Comparison of ENCODE assay signal across 10 cellular contexts in genomic region chr11:61297741-61298140, GRCh38. TPM values are rescaled to one million over a fixed set of nuclear protein-coding genes. Genes with fewer than 3 reads are reported as not detected.
DNase-seq lines count a peak whose midpoint lies in the region; ATAC-seq and TF ChIP-seq lines count a peak whose summit lies in the region.
"Had no signal": no experiment of that assay in that cellular context is flagged by ENCODE, and none has a peak within 500 bp of the region (broad histone marks: within the 10 kb centered on the region; RNA-seq: fewer than 3 reads in every experiment).

No MANE protein-coding gene starts in this region.

- no peak for TF ChIP-seq CTCF in HEK293 (tag by site-specific recombination; IDR thresholded peaks at IDR 0.05)
- TF ChIP-seq CTCF in brain (conservative IDR thresholded peaks at IDR 0.05) = no peak
- TF ChIP-seq CTCF in left lung (IDR thresholded peaks at IDR 0.05) = no peak

- DNase-seq in left lung (peak in 1 of 2 donors; percentile 49), NCI-H524 treated with DMSO at 0.1 percent for 48 hours (lab: John Stamatoyannopoulos, UW) (no peak), retina (no peak)

- no peaks in the 10 kb centered on the region for H3K27me3 ChIP-seq in ACC112 (ENCODE audit: insufficient read depth, low read length)
- peaks cover 5 to 38% of the 10 kb centered on the region in 2 donors for H3K27me3 ChIP-seq in left lung
- H3K27me3 ChIP-seq: SJCRH30 had no signal

- CTCF ChIA-PET in HEK293 (lab: Yijun Ruan, JAX) = interaction anchor here (0.7 to 1.5 kb wide), 3 partner anchors 9 to 39 kb away, joined by 3 read pairs; no protein-coding TSS in a partner anchor

- H3K9me3 Mint-ChIP-seq in brain = no peaks in the 10 kb centered on the region
- H3K9me3 Mint-ChIP-seq: memory B cell had no signal

- H3K27ac ChIP-seq in ACC112 (ENCODE audit: low read depth, low read length) = peak overlapping the region; percentile 84
- H3K27ac ChIP-seq in HEK293 (ENCODE audit: extremely low read depth, low read depth, low read length) = peak overlapping the region; percentile 25; the same call in 1 of the 2 replicates
- H3K27ac ChIP-seq in left lung = no peak overlapping the region
- H3K27ac ChIP-seq: SJCRH30 had no signal

- peaks cover 3% of the 10 kb centered on the region for H3K27me3 Mint-ChIP-seq in brain

- H3K4me1 ChIP-seq in ACC112 (ENCODE audit: control insufficient read depth, insufficient read depth, low read length, unreplicated experiment) = peaks cover 32% of the 10 kb centered on the region
- no peaks in the 10 kb centered on the region; the same call in 1 of the 2 replicates for H3K4me1 ChIP-seq in HEK293 (ENCODE audit: control insufficient read depth, insufficient read depth, low read length)
- H3K4me1 ChIP-seq in left lung = peaks cover 16 to 42% of the 10 kb centered on the region in 2 donors
- H3K4me1 ChIP-seq: SJCRH30 had no signal

- peaks cover 36% of the 10 kb centered on the region for H3K4me1 Mint-ChIP-seq in brain

- POLR2A ChIA-PET in HEK293 (lab: Yijun Ruan, JAX) = interaction anchor here (0.6 kb wide), 1 partner anchor 36 kb away, joined by 3 read pairs; no protein-coding TSS in a partner anchor

- no peaks in the 10 kb centered on the region for H3K9me3 ChIP-seq in HEK293 (ENCODE audit: control insufficient read depth, insufficient read depth, low read depth, low read length)
- no peaks in the 10 kb centered on the region for H3K9me3 ChIP-seq in left lung
- H3K9me3 ChIP-seq: SJCRH30 had no signal

- H3K36me3 ChIP-seq in ACC112 (ENCODE audit: insufficient read depth, low read length) (peaks cover 32% of the 10 kb centered on the region; the same call in 1 of the 2 replicates), HEK293 (ENCODE audit: control insufficient read depth in 2 of 2, insufficient read depth in 1 of 2, low read length in 2 of 2) (peaks cover 5 to 60% of the 10 kb centered on the region in 2 experiments; a peak in 2 of 3 replicates), left lung (peaks cover 0 to 55% of the 10 kb centered on the region in 2 donors)

- H2AFZ ChIP-seq in ACC112 (ENCODE audit: low read length, unreplicated experiment) = no peak overlapping the region

- H3K4me3 ChIP-seq in ACC112 (ENCODE audit: low read depth, low read length) = 0 out of 2 replicates have a peak overlapping the region, but pooled peaks have one; percentile 7
- H3K4me3 ChIP-seq in HEK293 (ENCODE audit: low read depth, low read length) = no peak overlapping the region
- no peak overlapping the region for H3K4me3 ChIP-seq in left lung
- H3K4me3 ChIP-seq: SJCRH30 had no signal

- H3K27ac Mint-ChIP-seq in brain = peak overlapping the region; percentile 33 to 94 (median 80)
- H3K27ac Mint-ChIP-seq: memory B cell had no signal

- intact Hi-C loops in left lung (cut with DNase I) = no loop called here

- H3K79me2 ChIP-seq in ACC112 (ENCODE audit: control insufficient read depth, insufficient read depth, low read length, unreplicated experiment) = no peaks in the 10 kb centered on the region

- ATAC-seq in left lung (peak; percentile 10), GM18511 (IDR thresholded peaks at IDR 0.05; ENCODE audit: unreplicated experiment) (no peak), GM19467 (IDR thresholded peaks at IDR 0.05; ENCODE audit: unreplicated experiment) (no peak)

- peak overlapping the region in 4 of 5 experiments; percentile 11 to 67 (median 25) for H3K4me3 Mint-ChIP-seq in brain
- H3K4me3 Mint-ChIP-seq: memory B cell had no signal

- H3K36me3 Mint-ChIP-seq in brain = peaks cover 45% of the 10 kb centered on the region

TF ChIP-seq in HEK293, 187 proteins besides CTCF, POLR2A, EP300 and RAD21 (continues in another document):
- TF ChIP-seq ZNF660 (tag by site-specific recombination; IDR thresholded peaks at IDR 0.05) = 0 out of 2 replicates have a peak, but pooled peaks have one; percentile 18
- no peak for TF ChIP-seq ZNF596 (tag by site-specific recombination; IDR thresholded peaks at IDR 0.05)
- peak; percentile 86 for TF ChIP-seq ZBTB48 (tag by site-specific recombination; IDR thresholded peaks at IDR 0.05)
- no peak for TF ChIP-seq REPIN1 (tag by site-specific recombination; IDR thresholded peaks at IDR 0.05; ENCODE audit: low read depth)
- no peak for TF ChIP-seq WT1 (tag by site-specific recombination; IDR thresholded peaks at IDR 0.05)
- TF ChIP-seq, protein P1, sequence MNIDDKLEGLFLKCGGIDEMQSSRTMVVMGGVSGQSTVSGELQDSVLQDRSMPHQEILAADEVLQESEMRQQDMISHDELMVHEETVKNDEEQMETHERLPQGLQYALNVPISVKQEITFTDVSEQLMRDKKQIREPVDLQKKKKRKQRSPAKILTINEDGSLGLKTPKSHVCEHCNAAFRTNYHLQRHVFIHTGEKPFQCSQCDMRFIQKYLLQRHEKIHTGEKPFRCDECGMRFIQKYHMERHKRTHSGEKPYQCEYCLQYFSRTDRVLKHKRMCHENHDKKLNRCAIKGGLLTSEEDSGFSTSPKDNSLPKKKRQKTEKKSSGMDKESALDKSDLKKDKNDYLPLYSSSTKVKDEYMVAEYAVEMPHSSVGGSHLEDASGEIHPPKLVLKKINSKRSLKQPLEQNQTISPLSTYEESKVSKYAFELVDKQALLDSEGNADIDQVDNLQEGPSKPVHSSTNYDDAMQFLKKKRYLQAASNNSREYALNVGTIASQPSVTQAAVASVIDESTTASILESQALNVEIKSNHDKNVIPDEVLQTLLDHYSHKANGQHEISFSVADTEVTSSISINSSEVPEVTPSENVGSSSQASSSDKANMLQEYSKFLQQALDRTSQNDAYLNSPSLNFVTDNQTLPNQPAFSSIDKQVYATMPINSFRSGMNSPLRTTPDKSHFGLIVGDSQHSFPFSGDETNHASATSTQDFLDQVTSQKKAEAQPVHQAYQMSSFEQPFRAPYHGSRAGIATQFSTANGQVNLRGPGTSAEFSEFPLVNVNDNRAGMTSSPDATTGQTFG (tag by site-specific recombination; IDR thresholded peaks at IDR 0.05; ENCODE audit: borderline replicate concordance) = no peak
- TF ChIP-seq ZFHX2 (tag by site-specific recombination; conservative IDR thresholded peaks at IDR 0.05) = peak; percentile 82
- no peak for TF ChIP-seq ZNF776 (tag by site-specific recombination; IDR thresholded peaks at IDR 0.05; ENCODE audit: borderline replicate concordance)
- no peak for TF ChIP-seq BCL11B (tag by site-specific recombination; IDR thresholded peaks at IDR 0.05; ENCODE audit: low read depth)
- 0 out of 2 replicates have a peak, but pooled peaks have one; percentile 20 for TF ChIP-seq ZBTB20 (tag by site-specific recombination; IDR thresholded peaks at IDR 0.05)
- TF ChIP-seq ZNF239 (tag by site-specific recombination; IDR thresholded peaks at IDR 0.05) = no peak
- TF ChIP-seq ZNF529 (tag by site-specific recombination; IDR thresholded peaks at IDR 0.05; ENCODE audit: insufficient replicate concordance) = no peak
- TF ChIP-seq ZNF146 (tag by site-specific recombination; IDR thresholded peaks at IDR 0.05) = no peak
- TF ChIP-seq, protein P2, sequence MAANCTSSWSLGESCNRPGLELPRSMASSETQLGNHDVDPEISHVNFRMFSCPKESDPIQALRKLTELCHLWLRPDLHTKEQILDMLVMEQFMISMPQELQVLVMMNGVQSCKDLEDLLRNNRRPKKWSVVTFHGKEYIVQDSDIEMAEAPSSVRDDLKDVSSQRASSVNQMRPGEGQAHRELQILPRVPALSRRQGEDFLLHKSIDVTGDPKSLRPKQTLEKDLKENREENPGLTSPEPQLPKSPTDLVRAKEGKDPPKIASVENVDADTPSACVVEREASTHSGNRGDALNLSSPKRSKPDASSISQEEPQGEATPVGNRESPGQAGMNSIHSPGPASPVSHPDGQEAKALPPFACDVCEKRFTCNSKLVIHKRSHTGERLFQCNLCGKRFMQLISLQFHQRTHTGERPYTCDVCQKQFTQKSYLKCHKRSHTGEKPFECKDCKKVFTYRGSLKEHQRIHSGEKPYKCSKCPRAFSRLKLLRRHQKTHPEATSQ (tag by site-specific recombination; IDR thresholded peaks at IDR 0.05) = no peak
- TF ChIP-seq, protein P3, sequence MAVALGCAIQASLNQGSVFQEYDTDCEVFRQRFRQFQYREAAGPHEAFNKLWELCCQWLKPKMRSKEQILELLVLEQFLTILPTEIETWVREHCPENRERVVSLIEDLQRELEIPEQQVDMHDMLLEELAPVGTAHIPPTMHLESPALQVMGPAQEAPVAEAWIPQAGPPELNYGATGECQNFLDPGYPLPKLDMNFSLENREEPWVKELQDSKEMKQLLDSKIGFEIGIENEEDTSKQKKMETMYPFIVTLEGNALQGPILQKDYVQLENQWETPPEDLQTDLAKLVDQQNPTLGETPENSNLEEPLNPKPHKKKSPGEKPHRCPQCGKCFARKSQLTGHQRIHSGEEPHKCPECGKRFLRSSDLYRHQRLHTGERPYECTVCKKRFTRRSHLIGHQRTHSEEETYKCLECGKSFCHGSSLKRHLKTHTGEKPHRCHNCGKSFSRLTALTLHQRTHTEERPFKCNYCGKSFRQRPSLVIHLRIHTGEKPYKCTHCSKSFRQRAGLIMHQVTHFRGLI (tag by site-specific recombination; IDR thresholded peaks at IDR 0.05) = no peak
- no peak for TF ChIP-seq ZNF692 (tag by site-specific recombination; IDR thresholded peaks at IDR 0.05)
- no peak for TF ChIP-seq ZNF221 (tag by site-specific recombination; IDR thresholded peaks at IDR 0.05; ENCODE audit: borderline replicate concordance)
- TF ChIP-seq EGR2 (tag by site-specific recombination; IDR thresholded peaks at IDR 0.05; ENCODE audit: low read depth) = peak; percentile 35
- TF ChIP-seq ZNF10 (tag by site-specific recombination; IDR thresholded peaks at IDR 0.05) = no peak
- TF ChIP-seq ZNF121 (tag by site-specific recombination; IDR thresholded peaks at IDR 0.05) = no peak

RNA-seq across cellular contexts. Expression of gene VWCE, which starts 2.6 kb away (rescaled TPM):
- 1.0 TPM for polyA plus RNA-seq in brain (ENCODE audit: insufficient read depth, low read depth, low replicate concordance)
- under 1 TPM; 0.55 TPM for total RNA-seq in left lung

RNA-seq across cellular contexts. Expression of gene DDB1, which starts 35.2 kb away (rescaled TPM):
- polyA plus RNA-seq in brain (ENCODE audit: insufficient read depth, low read depth, low replicate concordance) = 255 TPM
- total RNA-seq in left lung = 100 to 1,000 TPM; 140 to 163 TPM

RNA-seq across cellular contexts. Expression of gene TKFC, which starts 35.3 kb away (rescaled TPM):
- 70.0 TPM for polyA plus RNA-seq in brain (ENCODE audit: insufficient read depth, low read depth, low replicate concordance)
- 10 to 100 TPM; 48.1 to 48.5 TPM for total RNA-seq in left lung

RNA-seq across cellular contexts. Expression of gene PGA5, which starts 56.8 kb away (rescaled TPM):
- not detected for polyA plus RNA-seq in brain (ENCODE audit: insufficient read depth, low read depth, low replicate concordance)
- under 1 TPM in 1 of 2 donors, not detected in 1; 0.47 TPM for total RNA-seq in left lung
- total RNA-seq: SJCRH30 had no signal

Comparison
In these comparisons a context has a peak if more than half of its experiments do, and no peak if none do; other contexts are left out.
1. H3K27ac ChIP-seq: peak in ACC112 (single experiment) and HEK293 (single experiment); none in left lung (0 of 2).